ENCODE assay signal across 26 cellular contexts in the genomic region with DNA sequence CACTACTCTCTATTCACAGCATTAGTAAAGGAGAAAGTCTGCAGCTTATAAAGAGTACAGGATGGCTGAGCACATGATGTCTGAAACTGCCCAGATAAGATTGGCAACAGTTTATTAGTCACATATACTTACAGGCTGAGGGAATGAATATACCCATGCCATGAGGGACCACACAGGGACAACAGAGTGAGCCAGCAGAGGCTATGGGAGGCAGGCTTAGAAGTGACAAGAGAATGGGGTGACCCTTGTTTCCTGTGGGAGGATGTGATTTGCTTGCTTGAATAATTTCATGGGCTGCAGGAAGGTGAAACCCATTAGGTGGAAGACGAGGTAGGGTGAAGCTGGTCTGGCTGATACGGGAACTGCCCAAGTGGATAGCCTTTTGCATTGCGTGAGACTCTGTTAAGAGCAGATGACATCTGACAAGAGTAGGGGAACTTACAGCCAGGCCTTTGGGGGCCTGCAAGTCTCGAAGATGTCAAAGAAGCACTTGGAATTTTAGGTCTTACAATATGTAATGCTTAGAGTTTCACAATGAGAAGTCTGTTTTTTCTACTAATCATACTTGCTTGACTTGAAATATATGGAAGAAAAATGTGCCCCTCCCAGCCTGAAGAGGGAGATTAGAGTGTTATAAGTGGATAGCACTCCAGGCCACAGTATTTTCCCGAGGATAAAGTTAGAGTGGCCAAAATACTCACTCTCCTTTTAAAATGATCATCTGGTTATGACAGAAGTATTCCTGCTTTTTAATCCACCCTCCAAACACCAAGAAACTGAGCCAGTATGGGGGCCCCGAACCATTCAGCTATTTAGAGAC. TPM values are rescaled to one million over a fixed set of nuclear protein-coding genes. Genes with fewer than 3 reads are reported as not detected.
DNase-seq lines count a peak whose midpoint lies in the region; ATAC-seq and TF ChIP-seq lines count a peak whose summit lies in the region.
"Had no signal": no experiment of that assay in that cellular context is flagged by ENCODE, and none has a peak within 500 bp of the region (broad histone marks: within the 10 kb centered on the region; RNA-seq: fewer than 3 reads in every experiment).

No MANE protein-coding gene starts in this region.

- H3K9me3 ChIP-seq in IMR-90 (ENCODE audit: control insufficient read depth, insufficient read depth, low read length): peaks cover 8% of the 10 kb centered on the region

- H3K4me3 Mint-ChIP-seq in memory B cell: no peak overlapping the region
- H3K4me3 Mint-ChIP-seq: activated CD4-positive, alpha-beta T cell treated with anti-CD3 and anti-CD28 coated beads, Interleukin-2, amount 10 ng/mL, durations not matched to agents 7 days and 5 days; natural killer cell; T-helper 17 cell had no signal

- 50% methylated on average over 2 of the region's 6 CpGs; no CpG with 5 or more reads in 1 of the 2 experiments for WGBS in IMR-90 (ENCODE audit: extremely low coverage in 2 of 2, insufficient read length in 1 of 2), 2 experiments

- no peak overlapping the region for H3K23ac ChIP-seq in IMR-90 (ENCODE audit: low read depth, low read length)

- in situ Hi-C loops in IMR-90 (cut with MboI; ENCODE audit: low sequenced_read_pairs): no loop called here

- H4K20me1 ChIP-seq in IMR-90 (ENCODE audit: insufficient read depth, low read length): no peaks in the 10 kb centered on the region

- no peak overlapping the region for H2BK20ac ChIP-seq in IMR-90 (ENCODE audit: low read depth, low read length)

- no peak for DNase-seq in IMR-90
- no peak for DNase-seq in memory B cell (ENCODE audit: low spot score in 2 of 2)
- no peak for DNase-seq in activated naive CD4-positive, alpha-beta T cell treated with anti-CD3 and anti-CD28 coated beads, Interleukin-2, amount 50 U/mL, for 16 hours
- DNase-seq in posterior cingulate gyrus: no peak
- no peak for DNase-seq in cerebellar cortex (ENCODE audit: low spot score)
- DNase-seq: activated CD4-positive, alpha-beta T cell treated with anti-CD3 and anti-CD28 coated beads, Interleukin-2, amount 10 ng/mL, durations not matched to agents 7 days and 5 days; C1 segment of cervical spinal cord; caudate nucleus; dermis blood vessel endothelial cell; hippocampal formation; left ventricle myocardium inferior; natural killer cell; NCI-H1694 treated with DMSO at 0.1 percent for 48 hours; NCI-H2171 treated with DMSO at 0.1 percent for 48 hours; NCI-H526; stomach; T-helper 17 cell; tibial artery had no signal

- no peaks in the 10 kb centered on the region for H3K79me1 ChIP-seq in IMR-90 (ENCODE audit: low read depth in 1 of 2, low read length in 2 of 2)

- H3K56ac ChIP-seq in IMR-90 (ENCODE audit: extremely low read depth, insufficient read depth, low read length): no peak overlapping the region

- ATAC-seq in GM18505 (IDR thresholded peaks at IDR 0.05; ENCODE audit: unreplicated experiment): peak; percentile 73
- peak; percentile 57 for ATAC-seq in GM21360 (IDR thresholded peaks at IDR 0.05; ENCODE audit: unreplicated experiment)
- ATAC-seq in IMR-90 (ENCODE audit: low read depth): no peak
- peak; percentile 60 for ATAC-seq in memory B cell (ENCODE audit: low read depth)
- ATAC-seq in GM21717 (IDR thresholded peaks at IDR 0.05; ENCODE audit: unreplicated experiment): no peak
- ATAC-seq: activated naive CD4-positive, alpha-beta T cell treated with anti-CD3 and anti-CD28 coated beads, Interleukin-2, amount 50 U/mL, for 72 hours; gastroesophageal sphincter; natural killer cell; sciatic nerve; T-helper 17 cell had no signal

- H3K36me3 ChIP-seq in IMR-90 (ENCODE audit: control insufficient read depth, insufficient read depth, low read length): no peaks in the 10 kb centered on the region
- H3K36me3 ChIP-seq: ascending aorta, tibial artery had no signal

- H3K9ac ChIP-seq in IMR-90 (ENCODE audit: low read depth, low read length): no peak overlapping the region
- H3K9ac ChIP-seq: parathyroid adenoma had no signal

- no peak overlapping the region for H2BK5ac ChIP-seq in IMR-90 (ENCODE audit: low read depth, low read length, poor library complexity, severe bottlenecking)

- H2BK15ac ChIP-seq in IMR-90 (ENCODE audit: low read depth, low read length): no peak overlapping the region

- H2AK9ac ChIP-seq in IMR-90 (replicated peaks; ENCODE audit: low read depth, low read length, poor library complexity): peak overlapping the region; percentile 3

- peaks cover 13% of the 10 kb centered on the region for H3K36me3 Mint-ChIP-seq in memory B cell

- no peak overlapping the region for H4K8ac ChIP-seq in IMR-90 (ENCODE audit: low read depth in 2 of 2, low read length in 2 of 2)

- no peak overlapping the region for H3K4me3 ChIP-seq in IMR-90 (ENCODE audit: insufficient read depth, low read depth, low read length)
- H3K4me3 ChIP-seq: ascending aorta, gastroesophageal sphincter, left ventricle myocardium inferior, stomach, tibial artery had no signal

- H4K5ac ChIP-seq in IMR-90 (ENCODE audit: low read depth, low read length): no peak overlapping the region

- no peak overlapping the region for H3K4ac ChIP-seq in IMR-90 (ENCODE audit: low read depth, low read length)

- no TSS peak for BruUV-seq in IMR-90 (replicated peaks; lab: Mats Ljungman, UMichigan)

- H3K4me1 Mint-ChIP-seq in memory B cell: peaks cover 16% of the 10 kb centered on the region
- H3K4me1 Mint-ChIP-seq: activated CD4-positive, alpha-beta T cell treated with anti-CD3 and anti-CD28 coated beads, Interleukin-2, amount 10 ng/mL, durations not matched to agents 7 days and 5 days; natural killer cell; T-helper 17 cell had no signal

- no peak overlapping the region for H4K91ac ChIP-seq in IMR-90 (ENCODE audit: insufficient read depth, low read depth, low read length)

- H2AFZ ChIP-seq in IMR-90 (replicated peaks; ENCODE audit: low read length, poor library complexity): no peak overlapping the region
- H2AFZ ChIP-seq: parathyroid adenoma had no signal

- CTCF ChIA-PET in IMR-90 (lab: Yijun Ruan, JAX): no interaction called here

- dilution Hi-C loops in IMR-90 (cut with HindIII; ENCODE audit: low sequenced_read_pairs, unreplicated experiment): no loop called here

- no peak for TF ChIP-seq CTCF in IMR-90 (conservative IDR thresholded peaks at IDR 0.05; ENCODE audit: low read depth, low read length)

- no peaks in the 10 kb centered on the region for H3K4me1 ChIP-seq in IMR-90 (ENCODE audit: control insufficient read depth, insufficient read depth, low read length)
- H3K4me1 ChIP-seq: ascending aorta, gastroesophageal sphincter, parathyroid adenoma, stomach, tibial artery had no signal

- no peak overlapping the region for H3K27ac ChIP-seq in IMR-90 (ENCODE audit: insufficient read depth, low read length)
- H3K27ac ChIP-seq: ascending aorta, gastroesophageal sphincter, left ventricle myocardium inferior, parathyroid adenoma, stomach, tibial artery had no signal

- no peak overlapping the region for H3K18ac ChIP-seq in IMR-90 (ENCODE audit: low read depth, low read length)

- no peak overlapping the region for H3K27ac Mint-ChIP-seq in memory B cell
- H3K27ac Mint-ChIP-seq: activated CD4-positive, alpha-beta T cell treated with anti-CD3 and anti-CD28 coated beads, Interleukin-2, amount 10 ng/mL, durations not matched to agents 7 days and 5 days; activated naive CD4-positive, alpha-beta T cell treated with anti-CD3 and anti-CD28 coated beads, Interleukin-2, amount 50 U/mL, for 72 hours; natural killer cell; T-helper 17 cell had no signal

- TF ChIP-seq POLR2A in GM18505 (IDR thresholded peaks at IDR 0.05; ENCODE audit: borderline replicate concordance, extremely low read depth, insufficient read depth, insufficient read length) (no peak), IMR-90 (IDR thresholded peaks at IDR 0.05; ENCODE audit: low read depth, low read length) (no peak)

- H3K4me2 ChIP-seq in IMR-90 (ENCODE audit: low read depth, low read length): no peak overlapping the region

- intact Hi-C loops in IMR-90 (cut with micrococcal nuclease): no loop called here
- intact Hi-C loops in posterior cingulate gyrus (cut with DNase I): no loop called here

- no peak overlapping the region for H2BK120ac ChIP-seq in IMR-90 (ENCODE audit: low read depth, low read length)

- POLR2A ChIA-PET in IMR-90 (lab: Charles Lee; ENCODE audit: unreplicated experiment): no interaction called here

- TF ChIP-seq RAD21 in IMR-90 (IDR thresholded peaks at IDR 0.05; ENCODE audit: low read length): no peak

- H3K14ac ChIP-seq in IMR-90 (replicated peaks; ENCODE audit: low read depth, low read length): no peak overlapping the region

- H3K27me3 ChIP-seq in IMR-90 (ENCODE audit: control insufficient read depth, insufficient read depth, low read length): no peaks in the 10 kb centered on the region
- H3K27me3 ChIP-seq: ascending aorta, gastroesophageal sphincter, stomach, tibial artery had no signal

- no peaks in the 10 kb centered on the region for H3K9me1 ChIP-seq in IMR-90 (ENCODE audit: insufficient read depth, low read length)

- H3K9me3 Mint-ChIP-seq in memory B cell: peaks cover 12% of the 10 kb centered on the region

- no peaks in the 10 kb centered on the region for H3K27me3 Mint-ChIP-seq in memory B cell
- H3K27me3 Mint-ChIP-seq: activated CD4-positive, alpha-beta T cell treated with anti-CD3 and anti-CD28 coated beads, Interleukin-2, amount 10 ng/mL, durations not matched to agents 7 days and 5 days; T-helper 17 cell had no signal

- H2AK5ac ChIP-seq in IMR-90 (ENCODE audit: low read depth, low read length): no peak overlapping the region

TF ChIP-seq in IMR-90, 13 proteins besides CTCF, POLR2A, EP300 and RAD21 (continues in another document):
- TF ChIP-seq BHLHE40 (IDR thresholded peaks at IDR 0.05; ENCODE audit: low read depth, low read length) (no peak), CHD1 (IDR thresholded peaks at IDR 0.05; ENCODE audit: low read depth, low read length) (no peak), MXI1 (IDR thresholded peaks at IDR 0.05; ENCODE audit: borderline replicate concordance, low read depth, low read length) (no peak)
- TF ChIP-seq, protein P1, sequence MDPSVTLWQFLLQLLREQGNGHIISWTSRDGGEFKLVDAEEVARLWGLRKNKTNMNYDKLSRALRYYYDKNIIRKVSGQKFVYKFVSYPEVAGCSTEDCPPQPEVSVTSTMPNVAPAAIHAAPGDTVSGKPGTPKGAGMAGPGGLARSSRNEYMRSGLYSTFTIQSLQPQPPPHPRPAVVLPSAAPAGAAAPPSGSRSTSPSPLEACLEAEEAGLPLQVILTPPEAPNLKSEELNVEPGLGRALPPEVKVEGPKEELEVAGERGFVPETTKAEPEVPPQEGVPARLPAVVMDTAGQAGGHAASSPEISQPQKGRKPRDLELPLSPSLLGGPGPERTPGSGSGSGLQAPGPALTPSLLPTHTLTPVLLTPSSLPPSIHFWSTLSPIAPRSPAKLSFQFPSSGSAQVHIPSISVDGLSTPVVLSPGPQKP (IDR thresholded peaks at IDR 0.05; ENCODE audit: borderline replicate concordance, low read depth, low read length): no peak

RNA-seq across cellular contexts. Expression of a gene that starts 34.6 kb away (rescaled TPM):
- total RNA-seq in IMR-90 (2012; rRNA removed): 19.7 and 23.6 TPM in 2 replicates
- polyA plus RNA-seq in IMR-90 (2012; rRNA removed): 10.8 and 13.4 TPM in 2 replicates
- polyA plus RNA-seq in IMR-90 (2012; cell fraction: cytosol; rRNA removed): 3.0 and 3.2 TPM in 2 replicates
- 1.1 and 8.4 TPM in 2 replicates for polyA plus RNA-seq in IMR-90 (2012; cell fraction: nucleus; rRNA removed; ENCODE audit: low replicate concordance)

Comparison
In these comparisons a context has a peak if more than half of its experiments do, and no peak if none do; other contexts are left out.
1. ATAC-seq: peak in GM18505 (single experiment), GM21360 (single experiment) and memory B cell (single experiment); none in IMR-90 (single experiment) and GM21717 (single experiment).